19 cellular contexts compared by ENCODE assay signal in the genomic region with DNA sequence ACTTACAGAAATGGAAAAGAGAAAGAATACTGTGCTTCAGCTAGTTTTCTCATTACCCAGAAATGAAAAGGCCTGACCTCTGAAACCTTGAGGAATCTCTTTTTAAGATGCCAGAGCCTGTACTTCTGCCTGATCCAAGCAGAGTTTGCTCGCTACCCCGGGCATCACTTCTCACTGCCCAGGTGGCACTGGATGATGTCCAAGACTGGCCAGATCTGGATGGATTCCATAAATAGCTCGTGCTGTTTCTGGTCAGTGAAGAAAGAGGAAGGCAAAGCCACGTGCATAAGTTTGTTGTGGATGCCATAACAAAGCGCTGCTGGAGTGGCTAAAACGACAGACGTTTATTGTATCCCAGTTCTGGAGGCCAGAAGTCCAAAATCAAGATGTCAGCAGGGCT.
"Had no signal": no experiment of that assay in that cellular context is flagged by ENCODE, and none has a peak within 500 bp of the region (broad histone marks: within the 10 kb centered on the region; RNA-seq: fewer than 3 reads in every experiment).

No MANE protein-coding gene starts in this region.

- H3K36me3 ChIP-seq: gastrocnemius medialis, heart left ventricle, ovary had no signal

- ATAC-seq: activated naive CD4-positive, alpha-beta T cell treated with anti-CD3 and anti-CD28 coated beads, Interleukin-2, amount 50 U/mL, for 72 hours; activated T-cell treated with anti-CD3 and anti-CD28 coated beads, Interleukin-2, amount 50 U/mL, for 72 hours; esophagus mucosa; heart left ventricle; mucosa of descending colon; naive thymus-derived CD8-positive, alpha-beta T cell; sciatic nerve; stimulated activated naive CD8-positive, alpha-beta T cell treated with anti-CD3 and anti-CD28 coated beads, Interleukin-15, amount 100 ng/mL, for 72 hours had no signal

- H3K4me3 ChIP-seq: coronary artery, gastrocnemius medialis, heart left ventricle, mucosa of descending colon, ovary, smooth muscle cell had no signal

- H3K27me3 ChIP-seq: gastrocnemius medialis, ovary had no signal

- H3K9me3 ChIP-seq: gastrocnemius medialis, heart left ventricle, mucosa of descending colon, ovary had no signal

- H3K27ac ChIP-seq: gastrocnemius medialis, heart left ventricle, ovary had no signal

- DNase-seq: activated CD4-positive, alpha-beta T cell treated with anti-CD3 and anti-CD28 coated beads, Interleukin-2, amount 50 U/mL, for 4 hours; activated effector memory CD4-positive, alpha-beta T cell treated with anti-CD3 and anti-CD28 coated beads, Interleukin-2, amount 50 U/mL, for 16 hours; activated T-cell treated with anti-CD3 and anti-CD28 coated beads, Interleukin-2, amount 50 U/mL, for 72 hours; central memory CD4-positive, alpha-beta T cell; heart left ventricle; mesenchymal stem cell; mucosa of descending colon; naive thymus-derived CD8-positive, alpha-beta T cell; ovary; stimulated activated CD4-positive, alpha-beta T cell treated with anti-CD3 and anti-CD28 coated beads, Interleukin-4, amount 100 ng/mL, for 1 hour; stimulated activated naive CD8-positive, alpha-beta T cell treated with anti-CD3 and anti-CD28 coated beads, Interleukin-15, amount 100 ng/mL, for 72 hours; SW 1271; T-helper 2 cell had no signal
